In genomic region chr10:18246967-18247366, GRCh38 we compare ENCODE assay signal across 22 cellular contexts.
"Had no signal": no experiment of that assay in that cellular context is flagged by ENCODE, and none has a peak within 500 bp of the region (broad histone marks: within the 10 kb centered on the region; RNA-seq: fewer than 3 reads in every experiment).

No MANE protein-coding gene starts in this region.

- H3K4me3 ChIP-seq: breast epithelium, colonic mucosa, dorsolateral prefrontal cortex, gastroesophageal sphincter, uterus had no signal

- H3K27ac ChIP-seq: breast epithelium, colonic mucosa, dorsolateral prefrontal cortex, gastroesophageal sphincter, uterus had no signal

- H3K27me3 ChIP-seq: breast epithelium, colonic mucosa, gastroesophageal sphincter, uterus had no signal

- DNase-seq: activated CD4-positive, alpha-beta T cell treated with anti-CD3 and anti-CD28 coated beads for 4 hours; activated CD4-positive, alpha-beta T cell treated with anti-CD3 and anti-CD28 coated beads, Interleukin-2, amount 50 U/mL, for 48 hours; activated CD4-positive, CD25-positive, alpha-beta regulatory T cell; activated CD8-positive, alpha-beta memory T cell treated with anti-CD3 and anti-CD28 coated beads, Interleukin-2, amount 50 U/mL, for 48 hours; activated naive CD4-positive, alpha-beta T cell treated with Interleukin-2 at 50 U/mL for 16 hours; activated naive CD8-positive, alpha-beta T cell treated with anti-CD3 and anti-CD28 coated beads, Interleukin-2, amount 10 ng/mL, durations not matched to agents 7 days and 5 days; activated T-cell treated with anti-CD3 and anti-CD28 coated beads, Interleukin-2, amount 50 U/mL, for 4 hours; amniotic stem cell; colonic mucosa; dorsolateral prefrontal cortex; effector memory CD8-positive, alpha-beta T cell; head of caudate nucleus; immature natural killer cell; naive thymus-derived CD8-positive, alpha-beta T cell; stimulated activated CD4-positive, alpha-beta T cell treated with anti-CD3 and anti-CD28 coated beads, Interleukin-2, amount 100 ng/mL, for 48 hours; stimulated activated CD8-positive, alpha-beta memory T cell treated with anti-CD3 and anti-CD28 coated beads, Interleukin-4, amount 100 ng/mL, for 48 hours; stimulated activated naive B cell treated with anti-CD40 and anti-IgM and Interleukin-4, amounts not matched to agents 10 μg/mL and 1 μg/mL and 100 μg/mL, for 72 hours; T1000; uterus had no signal

- ATAC-seq: activated T-cell treated with anti-CD3 and anti-CD28 coated beads, Interleukin-2, amount 50 U/mL, for 4 hours; effector memory CD8-positive, alpha-beta T cell; gastroesophageal sphincter; left lobe of liver; naive thymus-derived CD8-positive, alpha-beta T cell; stimulated activated naive B cell treated with anti-CD40 and anti-IgM and Interleukin-4, amounts not matched to agents 10 μg/mL and 1 μg/mL and 100 μg/mL, for 72 hours had no signal

- H3K9me3 ChIP-seq: breast epithelium, colonic mucosa, gastroesophageal sphincter, uterus had no signal

- H3K4me1 ChIP-seq: breast epithelium, colonic mucosa, uterus had no signal
